ENCODE assay signal across 18 cellular contexts in genomic region chr5:145360936-145361335, GRCh38.
DNase-seq lines count a peak whose midpoint lies in the region; ATAC-seq and TF ChIP-seq lines count a peak whose summit lies in the region.
"Had no signal": no experiment of that assay in that cellular context is flagged by ENCODE, and none has a peak within 500 bp of the region (broad histone marks: within the 10 kb centered on the region; RNA-seq: fewer than 3 reads in every experiment).

No MANE protein-coding gene starts in this region.

- TF ChIP-seq CTCF in fibroblast of pulmonary artery (IDR thresholded peaks at IDR 0.05; ENCODE audit: low read length, missing control alignments) (no peak), smooth muscle cell (IDR thresholded peaks at IDR 0.05; ENCODE audit: borderline replicate concordance, insufficient read depth, poor library complexity, severe bottlenecking) (no peak)

- H3K4me3 ChIP-seq in fibroblast of pulmonary artery (replicated peaks; ENCODE audit: low read depth, low read length) (no peak overlapping the region), smooth muscle cell (no peak overlapping the region)
- H3K4me3 ChIP-seq: GM12878 had no signal

- no peaks in the 10 kb centered on the region for H3F3A ChIP-seq in smooth muscle cell (ENCODE audit: low read depth)

- H3K4me3 Mint-ChIP-seq in stimulated activated effector memory CD8-positive, alpha-beta T cell treated with anti-CD3 and anti-CD28 coated beads, Interleukin-12 subunit alpha, Interleukin-12 subunit beta, amount 100 ng/mL, for 72 hours = no peak overlapping the region

- peak; percentile 37 for DNase-seq in HCEC 1CT
- peak; percentile 43 for DNase-seq in amniotic epithelial cell (ENCODE audit: low read depth)
- DNase-seq in fibroblast of pulmonary artery (ENCODE audit: low read depth) = peak; percentile 39
- DNase-seq in smooth muscle cell (lab: John Stamatoyannopoulos, UW; ENCODE audit: unreplicated experiment) = no peak
- DNase-seq in SHP77 (lab: John Stamatoyannopoulos, UW) = no peak
- no peak for DNase-seq in stimulated activated effector memory CD8-positive, alpha-beta T cell treated with anti-CD3 and anti-CD28 coated beads, Interleukin-12 subunit alpha, Interleukin-12 subunit beta, amount 100 ng/mL, for 72 hours (ENCODE audit: low spot score in 2 of 2)
- DNase-seq in NCI-H446 (lab: John Stamatoyannopoulos, UW) = no peak
- DNase-seq: C1 segment of cervical spinal cord, DMS 273 treated with DMSO at 0.1 percent for 48 hours, NCI-H1092 treated with DMSO at 0.1 percent for 48 hours, NCI-H1694, NCI-H2171, NCI-H510A treated with DMSO at 0.1 percent for 48 hours, Right ventricle myocardium superior had no signal

- H3K9me3 Mint-ChIP-seq in stimulated activated effector memory CD8-positive, alpha-beta T cell treated with anti-CD3 and anti-CD28 coated beads, Interleukin-12 subunit alpha, Interleukin-12 subunit beta, amount 100 ng/mL, for 72 hours = peaks cover 5% of the 10 kb centered on the region

- no peaks in the 10 kb centered on the region for H3K79me2 ChIP-seq in smooth muscle cell (ENCODE audit: low read depth)

- no peaks in the 10 kb centered on the region for H3K27me3 ChIP-seq in smooth muscle cell (ENCODE audit: low read depth)

- no peak for ATAC-seq in stimulated activated effector memory CD8-positive, alpha-beta T cell treated with anti-CD3 and anti-CD28 coated beads, Interleukin-12 subunit alpha, Interleukin-12 subunit beta, amount 100 ng/mL, for 72 hours
- ATAC-seq in HG02981 (IDR thresholded peaks at IDR 0.05; ENCODE audit: unreplicated experiment) = no peak
- ATAC-seq: GM12878, Panc1 had no signal

- H3K9ac ChIP-seq in smooth muscle cell (ENCODE audit: low read depth) = no peak overlapping the region
- H3K9ac ChIP-seq: KMS-11 had no signal

- H3K4me1 Mint-ChIP-seq in stimulated activated effector memory CD8-positive, alpha-beta T cell treated with anti-CD3 and anti-CD28 coated beads, Interleukin-12 subunit alpha, Interleukin-12 subunit beta, amount 100 ng/mL, for 72 hours = no peaks in the 10 kb centered on the region

- no peaks in the 10 kb centered on the region for H3K36me3 ChIP-seq in smooth muscle cell (ENCODE audit: low read depth)

- H3K27ac Mint-ChIP-seq in stimulated activated effector memory CD8-positive, alpha-beta T cell treated with anti-CD3 and anti-CD28 coated beads, Interleukin-12 subunit alpha, Interleukin-12 subunit beta, amount 100 ng/mL, for 72 hours = no peak overlapping the region

- H4K20me1 ChIP-seq in smooth muscle cell (ENCODE audit: low read depth) = no peaks in the 10 kb centered on the region

- no peak overlapping the region for H2AFZ ChIP-seq in smooth muscle cell (ENCODE audit: low read depth)

- H3K4me1 ChIP-seq in smooth muscle cell (ENCODE audit: low read depth) = peaks cover 4% of the 10 kb centered on the region

- no peak overlapping the region for H3K27ac ChIP-seq in smooth muscle cell (ENCODE audit: low read depth)
- H3K27ac ChIP-seq: KMS-11 had no signal

- H3K9me3 ChIP-seq in smooth muscle cell (replicated peaks; ENCODE audit: low read depth) = no peaks in the 10 kb centered on the region

- H3K36me3 Mint-ChIP-seq in stimulated activated effector memory CD8-positive, alpha-beta T cell treated with anti-CD3 and anti-CD28 coated beads, Interleukin-12 subunit alpha, Interleukin-12 subunit beta, amount 100 ng/mL, for 72 hours = no peaks in the 10 kb centered on the region

- H3K4me2 ChIP-seq in smooth muscle cell = peak overlapping the region; percentile 0
- H3K4me2 ChIP-seq: KMS-11 had no signal

Comparison
In these comparisons a context has a peak if more than half of its experiments do, and no peak if none do; other contexts are left out.
1. DNase-seq: peak in HCEC 1CT (single experiment), amniotic epithelial cell (single experiment) and fibroblast of pulmonary artery (single experiment); none in smooth muscle cell (single experiment), SHP77 (0 of 2), stimulated activated effector memory CD8-positive, alpha-beta T cell treated with anti-CD3 and anti-CD28 coated beads, Interleukin-12 subunit alpha, Interleukin-12 subunit beta, amount 100 ng/mL, for 72 hours (0 of 2) and NCI-H446 (0 of 2).